ENCODE assay signal across 18 cellular contexts in the genomic region with DNA sequence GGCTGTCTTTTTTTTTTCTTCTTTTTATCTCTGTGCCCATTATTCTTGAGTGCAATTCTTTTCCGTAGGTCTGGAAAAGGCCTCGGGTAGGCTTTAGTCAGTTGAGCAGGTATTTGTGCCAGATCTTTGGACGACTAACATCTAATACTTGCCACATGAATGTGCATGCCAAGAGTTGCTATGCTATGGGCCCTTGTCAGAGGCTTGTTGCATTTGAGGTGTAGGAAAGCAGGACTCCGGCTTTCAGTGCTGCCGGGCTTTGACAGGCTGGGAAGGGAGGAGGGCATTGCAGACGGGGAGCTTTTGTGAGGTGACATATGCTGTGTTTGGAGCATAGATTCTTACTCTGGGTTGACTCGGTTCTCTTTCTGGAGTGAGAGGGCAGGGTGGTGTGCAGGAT.
"Had no signal": no experiment of that assay in that cellular context is flagged by ENCODE, and none has a peak within 500 bp of the region (broad histone marks: within the 10 kb centered on the region; RNA-seq: fewer than 3 reads in every experiment).

No MANE protein-coding gene starts in this region.

- H3K4me3 Mint-ChIP-seq: activated CD8-positive, alpha-beta T cell treated with anti-CD3 and anti-CD28 coated beads for 36 hours; activated naive CD8-positive, alpha-beta T cell; activated T-cell treated with anti-CD3 and anti-CD28 coated beads, Interleukin-2, amount 50 U/mL, for 4 hours; naive B cell; stimulated activated effector memory CD8-positive, alpha-beta T cell treated with anti-CD3 and anti-CD28 coated beads, Interleukin-12 subunit alpha, Interleukin-12 subunit beta, amount 100 ng/mL, for 72 hours; T-helper 17 cell; type B pancreatic cell had no signal

- H3K4me3 ChIP-seq: dorsolateral prefrontal cortex, esophagus squamous epithelium, lung, pancreas had no signal

- H3K9me3 Mint-ChIP-seq: activated CD8-positive, alpha-beta T cell treated with anti-CD3 and anti-CD28 coated beads for 36 hours; activated T-cell treated with anti-CD3 and anti-CD28 coated beads, Interleukin-2, amount 50 U/mL, for 4 hours; stimulated activated effector memory CD8-positive, alpha-beta T cell treated with anti-CD3 and anti-CD28 coated beads, Interleukin-12 subunit alpha, Interleukin-12 subunit beta, amount 100 ng/mL, for 72 hours; type B pancreatic cell had no signal

- H3K36me3 ChIP-seq: esophagus squamous epithelium, pancreas had no signal

- H3K27me3 Mint-ChIP-seq: activated CD8-positive, alpha-beta T cell treated with anti-CD3 and anti-CD28 coated beads for 36 hours; activated naive CD8-positive, alpha-beta T cell; naive B cell; T-helper 17 cell; type B pancreatic cell had no signal

- H3K4me1 ChIP-seq: pancreas had no signal

- H3K27me3 ChIP-seq: dorsolateral prefrontal cortex, esophagus squamous epithelium, pancreas had no signal

- FAIRE-seq: endometrium, pancreas had no signal

- H3K4me1 Mint-ChIP-seq: stimulated activated effector memory CD8-positive, alpha-beta T cell treated with anti-CD3 and anti-CD28 coated beads, Interleukin-12 subunit alpha, Interleukin-12 subunit beta, amount 100 ng/mL, for 72 hours had no signal

- H3K27ac Mint-ChIP-seq: activated CD8-positive, alpha-beta T cell treated with anti-CD3 and anti-CD28 coated beads for 36 hours; activated naive CD8-positive, alpha-beta T cell; stimulated activated effector memory CD8-positive, alpha-beta T cell treated with anti-CD3 and anti-CD28 coated beads, Interleukin-12 subunit alpha, Interleukin-12 subunit beta, amount 100 ng/mL, for 72 hours; T-helper 17 cell; type B pancreatic cell had no signal

- DNase-seq: activated CD4-positive, alpha-beta T cell treated with anti-CD3 and anti-CD28 coated beads for 4 hours; activated effector memory CD4-positive, alpha-beta T cell treated with Interleukin-2 at 50 U/mL for 16 hours; activated T-cell treated with anti-CD3 and anti-CD28 coated beads, Interleukin-2, amount 50 U/mL, for 4 hours; amygdala; dorsolateral prefrontal cortex; esophagus squamous epithelium; glutamatergic neuron; naive B cell; SIG-M5; stimulated activated CD4-positive, alpha-beta T cell treated with anti-CD3 and anti-CD28 coated beads, Interleukin-12 subunit alpha, Interleukin-12 subunit beta, amount 100 ng/mL, for 4 hours; T-helper 17 cell had no signal

- H3K9me3 ChIP-seq: esophagus squamous epithelium, pancreas had no signal

- H3K36me3 Mint-ChIP-seq: activated naive CD8-positive, alpha-beta T cell; naive B cell; stimulated activated effector memory CD8-positive, alpha-beta T cell treated with anti-CD3 and anti-CD28 coated beads, Interleukin-12 subunit alpha, Interleukin-12 subunit beta, amount 100 ng/mL, for 72 hours; type B pancreatic cell had no signal

- ATAC-seq: activated T-cell treated with anti-CD3 and anti-CD28 coated beads, Interleukin-2, amount 50 U/mL, for 4 hours; stimulated activated effector memory CD8-positive, alpha-beta T cell treated with anti-CD3 and anti-CD28 coated beads, Interleukin-12 subunit alpha, Interleukin-12 subunit beta, amount 100 ng/mL, for 72 hours; T-helper 17 cell had no signal

- H3K27ac ChIP-seq: esophagus squamous epithelium, pancreas had no signal
